ENCODE assay signal across 30 cellular contexts in genomic region chr1:90922202-90922601, GRCh38.
DNase-seq lines count a peak whose midpoint lies in the region; ATAC-seq and TF ChIP-seq lines count a peak whose summit lies in the region.
"Had no signal": no experiment of that assay in that cellular context is flagged by ENCODE, and none has a peak within 500 bp of the region (broad histone marks: within the 10 kb centered on the region; RNA-seq: fewer than 3 reads in every experiment).

No MANE protein-coding gene starts in this region.

- no peak for DNase-seq in natural killer cell
- no peak for DNase-seq in natural killer cell treated with Interleukin-12 subunit alpha and Interleukin-12 subunit beta and Interleukin-15 and Interleukin-18, amount 100 ng/mL, for 72 hours (ENCODE audit: low spot score)
- DNase-seq in T-helper 17 cell: no peak
- DNase-seq in left lobe of liver (ENCODE audit: low spot score): no peak
- no peak for DNase-seq in stimulated activated effector memory CD8-positive, alpha-beta T cell treated with anti-CD3 and anti-CD28 coated beads, Interleukin-12 subunit alpha, Interleukin-12 subunit beta, amount 100 ng/mL, for 72 hours (ENCODE audit: low spot score in 2 of 2)
- no peak for DNase-seq in activated CD4-positive, alpha-beta memory T cell treated with anti-CD3 and anti-CD28 coated beads, Interleukin-2, amount 10 ng/mL, durations not matched to agents 7 days and 5 days
- no peak for DNase-seq in RPMI8226
- DNase-seq: activated CD4-positive, alpha-beta T cell treated with anti-CD3 and anti-CD28 coated beads for 48 hours; activated T-cell treated with anti-CD3 and anti-CD28 coated beads, Interleukin-2, amount 50 U/mL, for 4 hours; DMS79 treated with DMSO at 0.1 percent for 48 hours; dorsolateral prefrontal cortex; esophagus squamous epithelium; GDM1; hypothalamus; KBM-7; left colon; mesendoderm; NCI-H1105; NCI-H187 treated with DMSO at 0.1 percent for 48 hours; NCI-H2171; NCI-H82; sigmoid colon; SJCRH30; stimulated activated CD4-positive, alpha-beta T cell treated with anti-CD3 and anti-CD28 coated beads, Interleukin-15, amount 100 ng/mL, for 24 hours; T1000; upper lobe of left lung had no signal

- POLR2A ChIA-PET in activated CD4-positive, alpha-beta memory T cell treated with anti-CD3 and anti-CD28 coated beads, Interleukin-2, amount 10 ng/mL, durations not matched to agents 7 days and 5 days (lab: Charles Lee): no interaction called here

- H3K4me1 Mint-ChIP-seq in natural killer cell: peaks cover 68 to 78% of the 10 kb centered on the region in 2 donors
- peaks cover 53 to 62% of the 10 kb centered on the region in 2 donors for H3K4me1 Mint-ChIP-seq in natural killer cell treated with Interleukin-12 subunit alpha and Interleukin-12 subunit beta and Interleukin-15 and Interleukin-18, amount 100 ng/mL, for 72 hours (ENCODE audit: low read depth in 2 of 2)
- peaks cover 51% of the 10 kb centered on the region for H3K4me1 Mint-ChIP-seq in T-helper 17 cell
- peaks cover 58% of the 10 kb centered on the region for H3K4me1 Mint-ChIP-seq in stimulated activated effector memory CD8-positive, alpha-beta T cell treated with anti-CD3 and anti-CD28 coated beads, Interleukin-12 subunit alpha, Interleukin-12 subunit beta, amount 100 ng/mL, for 72 hours
- H3K4me1 Mint-ChIP-seq in activated CD4-positive, alpha-beta memory T cell treated with anti-CD3 and anti-CD28 coated beads, Interleukin-2, amount 10 ng/mL, durations not matched to agents 7 days and 5 days: peaks cover 59% of the 10 kb centered on the region

- H3K27ac Mint-ChIP-seq in natural killer cell: peak overlapping the region; percentile 52 to 74
- peak overlapping the region in 1 of 2 donors; percentile 27 for H3K27ac Mint-ChIP-seq in natural killer cell treated with Interleukin-12 subunit alpha and Interleukin-12 subunit beta and Interleukin-15 and Interleukin-18, amount 100 ng/mL, for 72 hours
- H3K27ac Mint-ChIP-seq in T-helper 17 cell: peak overlapping the region; percentile 56
- H3K27ac Mint-ChIP-seq in stimulated activated effector memory CD8-positive, alpha-beta T cell treated with anti-CD3 and anti-CD28 coated beads, Interleukin-12 subunit alpha, Interleukin-12 subunit beta, amount 100 ng/mL, for 72 hours: peak overlapping the region; percentile 33
- no peak overlapping the region for H3K27ac Mint-ChIP-seq in activated CD4-positive, alpha-beta memory T cell treated with anti-CD3 and anti-CD28 coated beads, Interleukin-2, amount 10 ng/mL, durations not matched to agents 7 days and 5 days
- H3K27ac Mint-ChIP-seq: brain; stimulated activated memory B cell treated with anti-CD40 and anti-IgM and Interleukin-4, amounts not matched to agents 10 μg/mL and 1 μg/mL and 100 μg/mL, for 72 hours had no signal

- no peak for ATAC-seq in natural killer cell
- no peak for ATAC-seq in natural killer cell treated with Interleukin-12 subunit alpha and Interleukin-12 subunit beta and Interleukin-15 and Interleukin-18, amount 100 ng/mL, for 72 hours
- no peak for ATAC-seq in T-helper 17 cell
- ATAC-seq in left lobe of liver: peak; percentile 17
- no peak for ATAC-seq in stimulated activated effector memory CD8-positive, alpha-beta T cell treated with anti-CD3 and anti-CD28 coated beads, Interleukin-12 subunit alpha, Interleukin-12 subunit beta, amount 100 ng/mL, for 72 hours
- ATAC-seq: activated T-cell treated with anti-CD3 and anti-CD28 coated beads, Interleukin-2, amount 50 U/mL, for 4 hours; GM23338; left colon; stimulated activated memory B cell treated with anti-CD40 and anti-IgM and Interleukin-4, amounts not matched to agents 10 μg/mL and 1 μg/mL and 100 μg/mL, for 72 hours had no signal

- no peaks in the 10 kb centered on the region for H3K9me3 ChIP-seq in T-helper 17 cell (ENCODE audit: control insufficient read depth, low read length, poor library complexity, severe bottlenecking)
- H3K9me3 ChIP-seq: BLaER1, esophagus squamous epithelium, sigmoid colon, SJCRH30, upper lobe of left lung had no signal

- H3K9me3 Mint-ChIP-seq in natural killer cell: no peaks in the 10 kb centered on the region
- H3K9me3 Mint-ChIP-seq in natural killer cell treated with Interleukin-12 subunit alpha and Interleukin-12 subunit beta and Interleukin-15 and Interleukin-18, amount 100 ng/mL, for 72 hours: no peaks in the 10 kb centered on the region
- H3K9me3 Mint-ChIP-seq in stimulated activated effector memory CD8-positive, alpha-beta T cell treated with anti-CD3 and anti-CD28 coated beads, Interleukin-12 subunit alpha, Interleukin-12 subunit beta, amount 100 ng/mL, for 72 hours: no peaks in the 10 kb centered on the region
- H3K9me3 Mint-ChIP-seq in activated CD4-positive, alpha-beta memory T cell treated with anti-CD3 and anti-CD28 coated beads, Interleukin-2, amount 10 ng/mL, durations not matched to agents 7 days and 5 days: no peaks in the 10 kb centered on the region
- H3K9me3 Mint-ChIP-seq: brain, GM23338 had no signal

- CTCF ChIA-PET in activated CD4-positive, alpha-beta memory T cell treated with anti-CD3 and anti-CD28 coated beads, Interleukin-2, amount 10 ng/mL, durations not matched to agents 7 days and 5 days (lab: Charles Lee): no interaction called here

- H3K36me3 Mint-ChIP-seq in natural killer cell: no peaks in the 10 kb centered on the region
- H3K36me3 Mint-ChIP-seq in natural killer cell treated with Interleukin-12 subunit alpha and Interleukin-12 subunit beta and Interleukin-15 and Interleukin-18, amount 100 ng/mL, for 72 hours: peaks cover 16% of the 10 kb centered on the region
- peaks cover under 1% of the 10 kb centered on the region for H3K36me3 Mint-ChIP-seq in T-helper 17 cell (ENCODE audit: low read depth)
- H3K36me3 Mint-ChIP-seq in stimulated activated effector memory CD8-positive, alpha-beta T cell treated with anti-CD3 and anti-CD28 coated beads, Interleukin-12 subunit alpha, Interleukin-12 subunit beta, amount 100 ng/mL, for 72 hours: peaks cover 9% of the 10 kb centered on the region
- H3K36me3 Mint-ChIP-seq in activated CD4-positive, alpha-beta memory T cell treated with anti-CD3 and anti-CD28 coated beads, Interleukin-2, amount 10 ng/mL, durations not matched to agents 7 days and 5 days (ENCODE audit: low read depth): peaks cover 42% of the 10 kb centered on the region

- H3K27me3 Mint-ChIP-seq in natural killer cell (ENCODE audit: low read depth in 2 of 2) (no peaks in the 10 kb centered on the region), T-helper 17 cell (no peaks in the 10 kb centered on the region)
- H3K27me3 Mint-ChIP-seq in natural killer cell treated with Interleukin-12 subunit alpha and Interleukin-12 subunit beta and Interleukin-15 and Interleukin-18, amount 100 ng/mL, for 72 hours: no peaks in the 10 kb centered on the region
- H3K27me3 Mint-ChIP-seq in activated CD4-positive, alpha-beta memory T cell treated with anti-CD3 and anti-CD28 coated beads, Interleukin-2, amount 10 ng/mL, durations not matched to agents 7 days and 5 days: no peaks in the 10 kb centered on the region
- H3K27me3 Mint-ChIP-seq: brain; stimulated activated memory B cell treated with anti-CD40 and anti-IgM and Interleukin-4, amounts not matched to agents 10 μg/mL and 1 μg/mL and 100 μg/mL, for 72 hours had no signal

- H3K4me3 Mint-ChIP-seq in natural killer cell: peak overlapping the region; percentile 4
- no peak overlapping the region for H3K4me3 Mint-ChIP-seq in natural killer cell treated with Interleukin-12 subunit alpha and Interleukin-12 subunit beta and Interleukin-15 and Interleukin-18, amount 100 ng/mL, for 72 hours
- H3K4me3 Mint-ChIP-seq in T-helper 17 cell: peak overlapping the region; percentile 22
- H3K4me3 Mint-ChIP-seq in stimulated activated effector memory CD8-positive, alpha-beta T cell treated with anti-CD3 and anti-CD28 coated beads, Interleukin-12 subunit alpha, Interleukin-12 subunit beta, amount 100 ng/mL, for 72 hours: no peak overlapping the region
- H3K4me3 Mint-ChIP-seq in activated CD4-positive, alpha-beta memory T cell treated with anti-CD3 and anti-CD28 coated beads, Interleukin-2, amount 10 ng/mL, durations not matched to agents 7 days and 5 days: no peak overlapping the region
- H3K4me3 Mint-ChIP-seq: activated T-cell treated with anti-CD3 and anti-CD28 coated beads, Interleukin-2, amount 50 U/mL, for 4 hours; brain; GM23338; stimulated activated memory B cell treated with anti-CD40 and anti-IgM and Interleukin-4, amounts not matched to agents 10 μg/mL and 1 μg/mL and 100 μg/mL, for 72 hours had no signal

- intact Hi-C loops in natural killer cell (cut with micrococcal nuclease): no loop called here

- no peak for TF ChIP-seq CTCF in natural killer cell (IDR thresholded peaks at IDR 0.05)

Comparison
In these comparisons a context has a peak if more than half of its experiments do, and no peak if none do; other contexts are left out.
1. H3K4me3 Mint-ChIP-seq: peak in natural killer cell (single experiment) and T-helper 17 cell (single experiment); none in natural killer cell treated with Interleukin-12 subunit alpha and Interleukin-12 subunit beta and Interleukin-15 and Interleukin-18, amount 100 ng/mL, for 72 hours (single experiment), stimulated activated effector memory CD8-positive, alpha-beta T cell treated with anti-CD3 and anti-CD28 coated beads, Interleukin-12 subunit alpha, Interleukin-12 subunit beta, amount 100 ng/mL, for 72 hours (single experiment) and activated CD4-positive, alpha-beta memory T cell treated with anti-CD3 and anti-CD28 coated beads, Interleukin-2, amount 10 ng/mL, durations not matched to agents 7 days and 5 days (single experiment).